Comparison of ENCODE assay signal across 8 cellular contexts in genomic region chr3:28347374-28348285, GRCh38. TPM values are rescaled to one million over a fixed set of nuclear protein-coding genes. Genes with fewer than 3 reads are reported as not detected.
DNase-seq lines count a peak whose midpoint lies in the region; ATAC-seq lines count a peak whose summit lies in the region.

No MANE protein-coding gene starts in this region.

- no peaks in the 10 kb centered on the region for H3K36me3 ChIP-seq in effector memory CD4-positive, alpha-beta T cell (ENCODE audit: control insufficient read depth, insufficient read depth, low read length)

- no peaks in the 10 kb centered on the region for H3K9me3 ChIP-seq in effector memory CD4-positive, alpha-beta T cell (ENCODE audit: control insufficient read depth, low read length)

- ATAC-seq in HG02852 (IDR thresholded peaks at IDR 0.05; ENCODE audit: unreplicated experiment), result no peak
- no peak for ATAC-seq in GM19023 (IDR thresholded peaks at IDR 0.05; ENCODE audit: unreplicated experiment)

- DNase-seq in DMS53 (lab: John Stamatoyannopoulos, UW) (peak; percentile 19), DMS53 treated with DMSO at 0.1 percent for 48 hours (lab: John Stamatoyannopoulos, UW; ENCODE audit: unreplicated experiment) (no peak), RPMI7951 (ENCODE audit: low read depth) (peak; percentile 6), myocyte (ENCODE audit: low read depth) (peak; percentile 29), NCI-H2227 (lab: John Stamatoyannopoulos, UW; ENCODE audit: unreplicated experiment) (no peak)
- no peak for DNase-seq in effector memory CD4-positive, alpha-beta T cell

- H3K27ac ChIP-seq in effector memory CD4-positive, alpha-beta T cell (ENCODE audit: insufficient read depth, low read length, poor library complexity, severe bottlenecking), result peak overlapping the region; percentile 95

- H3K27me3 ChIP-seq in effector memory CD4-positive, alpha-beta T cell (replicated peaks; ENCODE audit: control insufficient read depth, insufficient read depth, low read length, poor library complexity, severe bottlenecking), result no peaks in the 10 kb centered on the region

- H3K4me3 ChIP-seq in effector memory CD4-positive, alpha-beta T cell (ENCODE audit: insufficient read depth, low read depth, low read length, poor library complexity, severe bottlenecking), result peak overlapping the region; percentile 99

- no peaks in the 10 kb centered on the region for H3K4me1 ChIP-seq in effector memory CD4-positive, alpha-beta T cell (ENCODE audit: control insufficient read depth, insufficient read depth, low read length, poor library complexity, severe bottlenecking)

RNA-seq across cellular contexts. Expression of gene ZCWPW2, which starts 0.9 kb away (rescaled TPM):
- 0.20 and 0.36 TPM in 2 replicates for total RNA-seq in RPMI7951 (2014; rRNA removed; shearing (Covaris generic))
- total RNA-seq in myocyte, result 0.64 and 0.83 TPM in 2 replicates
- 1.1 TPM for polyA plus RNA-seq in myocyte (2012)

RNA-seq across cellular contexts. Expression of gene AZI2, which starts 1.0 kb away (rescaled TPM):
- 41.6 and 55.5 TPM in 2 replicates for total RNA-seq in RPMI7951 (2014; rRNA removed; shearing (Covaris generic))
- 68.9 and 93.9 TPM in 2 replicates for total RNA-seq in myocyte
- polyA plus RNA-seq in myocyte (2012), result 52.1 TPM

Comparison
In these comparisons a context has a peak if more than half of its experiments do, and no peak if none do; other contexts are left out.
1. DNase-seq: peak in DMS53 (single experiment), RPMI7951 (single experiment) and myocyte (single experiment); none in DMS53 treated with DMSO at 0.1 percent for 48 hours (single experiment), effector memory CD4-positive, alpha-beta T cell (0 of 3) and NCI-H2227 (single experiment).